ENCODE assay signal across 1 cellular context in the genomic region with DNA sequence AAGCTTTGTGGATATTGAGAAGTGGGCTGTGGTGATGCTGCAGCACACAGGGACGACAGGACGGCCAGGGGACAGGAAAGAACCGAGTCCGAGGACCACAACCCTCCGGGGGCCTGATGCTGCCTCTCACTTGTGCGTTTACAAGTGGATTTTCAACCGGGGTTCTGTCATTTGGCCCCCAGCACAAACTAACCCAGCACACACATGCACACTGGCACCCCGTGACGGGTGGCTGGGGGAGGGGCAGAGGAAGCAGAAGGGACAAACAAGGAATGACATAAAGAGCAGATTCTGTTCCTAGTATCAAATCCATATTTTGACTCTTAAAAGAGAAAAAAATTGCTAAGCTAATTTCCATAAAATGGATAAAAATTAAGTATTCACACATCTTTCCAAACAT.
TF ChIP-seq lines count a peak whose summit lies in the region.

No MANE protein-coding gene starts in this region.

TF ChIP-seq in HepG2, 621 proteins besides CTCF, POLR2A, EP300 and RAD21 (continued from another document):
- TF ChIP-seq, protein P1, sequence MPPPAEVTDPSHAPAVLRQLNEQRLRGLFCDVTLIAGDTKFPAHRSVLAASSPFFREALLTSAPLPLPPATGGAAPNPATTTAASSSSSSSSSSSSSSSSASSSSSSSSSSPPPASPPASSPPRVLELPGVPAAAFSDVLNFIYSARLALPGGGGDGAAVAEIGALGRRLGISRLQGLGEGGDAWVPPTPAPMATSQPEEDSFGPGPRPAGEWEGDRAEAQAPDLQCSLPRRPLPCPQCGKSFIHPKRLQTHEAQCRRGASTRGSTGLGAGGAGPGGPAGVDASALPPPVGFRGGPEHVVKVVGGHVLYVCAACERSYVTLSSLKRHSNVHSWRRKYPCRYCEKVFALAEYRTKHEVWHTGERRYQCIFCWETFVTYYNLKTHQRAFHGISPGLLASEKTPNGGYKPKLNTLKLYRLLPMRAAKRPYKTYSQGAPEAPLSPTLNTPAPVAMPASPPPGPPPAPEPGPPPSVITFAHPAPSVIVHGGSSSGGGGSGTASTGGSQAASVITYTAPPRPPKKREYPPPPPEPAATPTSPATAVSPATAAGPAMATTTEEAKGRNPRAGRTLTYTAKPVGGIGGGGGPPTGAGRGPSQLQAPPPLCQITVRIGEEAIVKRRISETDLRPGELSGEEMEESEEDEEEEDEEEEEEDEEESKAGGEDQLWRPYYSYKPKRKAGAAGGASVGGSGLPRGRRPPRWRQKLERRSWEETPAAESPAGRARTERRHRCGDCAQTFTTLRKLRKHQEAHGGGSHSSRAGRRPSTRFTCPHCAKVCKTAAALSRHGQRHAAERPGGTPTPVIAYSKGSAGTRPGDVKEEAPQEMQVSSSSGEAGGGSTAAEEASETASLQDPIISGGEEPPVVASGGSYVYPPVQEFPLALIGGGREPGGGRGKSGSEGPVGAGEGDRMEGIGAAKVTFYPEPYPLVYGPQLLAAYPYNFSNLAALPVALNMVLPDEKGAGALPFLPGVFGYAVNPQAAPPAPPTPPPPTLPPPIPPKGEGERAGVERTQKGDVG (CRISPR knock-in tag; IDR thresholded peaks at IDR 0.05; ENCODE audit: borderline replicate concordance): no peak
- TF ChIP-seq ZNF224 (CRISPR knock-in tag; IDR thresholded peaks at IDR 0.05) (no peak), ZNF430 (CRISPR knock-in tag; IDR thresholded peaks at IDR 0.05) (no peak), HHEX (CRISPR knock-in tag; IDR thresholded peaks at IDR 0.05) (no peak), XBP1 (CRISPR knock-in tag; IDR thresholded peaks at IDR 0.05) (no peak), ZNF44 (CRISPR knock-in tag; IDR thresholded peaks at IDR 0.05) (no peak), HMG20A (CRISPR knock-in tag; IDR thresholded peaks at IDR 0.05; ENCODE audit: borderline replicate concordance) (no peak), NFIC (IDR thresholded peaks at IDR 0.05; ENCODE audit: low read length) (no peak), ZNF577 (CRISPR knock-in tag; IDR thresholded peaks at IDR 0.05; ENCODE audit: borderline replicate concordance, low read depth) (no peak), MED1 (CRISPR knock-in tag; IDR thresholded peaks at IDR 0.05) (no peak), ZNF232 (CRISPR knock-in tag; IDR thresholded peaks at IDR 0.05; ENCODE audit: borderline replicate concordance) (no peak)
TF ChIP-seq in HepG2: peak in this region for 0.
